In genomic region chr11:118997627-118998387, GRCh38 we compare ENCODE assay signal across 8 cellular contexts.
A peak's percentile ranks its signal among the peaks of the same experiment; 100 is the strongest.
DNase-seq lines count a peak whose midpoint lies in the region; ATAC-seq and TF ChIP-seq lines count a peak whose summit lies in the region.

CENATAC (plus strand) TSS chr11:118998138; CDS start chr11:118998198, 60 bp downstream.

- H3K27ac ChIP-seq in VCaP (peak within 1 kb of the TSS; percentile 79), skin epidermis (peak within 1 kb of the TSS; percentile 53 to 94 (median 82))

- DNase-seq in ACHN = peak; percentile 87
- peak; percentile 86 for DNase-seq in NCI-H2171 treated with DMSO at 0.1 percent for 48 hours (lab: John Stamatoyannopoulos, UW)
- DNase-seq in T47D (ENCODE audit: low read depth in 1 of 2, low spot score in 1 of 2) = peak; percentile 94 to 99

- TF ChIP-seq CTCF in VCaP (conservative IDR thresholded peaks at IDR 0.05) = no peak

- H3K4me3 ChIP-seq in iPS-18c (ENCODE audit: insufficient read depth, low read depth, low read length) (peak within 1 kb of the TSS; percentile 77), skin epidermis (peak within 1 kb of the TSS; percentile 55 to 90 (median 85))

- H3K9me3 ChIP-seq in iPS-18c (ENCODE audit: control insufficient read depth, insufficient read depth, low read length) = no peaks in the 10 kb centered on the region

- peak; percentile 63 for ATAC-seq in GM18870 (IDR thresholded peaks at IDR 0.05; ENCODE audit: unreplicated experiment)
- peak; percentile 96 for ATAC-seq in HG03108 (IDR thresholded peaks at IDR 0.05; ENCODE audit: unreplicated experiment)

- in situ Hi-C loops in ACHN (cut with HindIII; ENCODE audit: low pct_ligation_motif_present, low pct_unique_long_range_greater_than_20kb, low sequenced_read_pairs) = no loop called here
- in situ Hi-C loops in T47D (cut with HindIII; ENCODE audit: low pct_unique_long_range_greater_than_20kb, low sequenced_read_pairs) = no loop called here

Comparison
In these comparisons a context has a peak if more than half of its experiments do, and no peak if none do; other contexts are left out.
1. Peak in every context shown above with its lines: DNase-seq, ATAC-seq, H3K4me3 ChIP-seq and H3K27ac ChIP-seq.